9 cellular contexts compared by ENCODE assay signal in genomic region chr6:122165014-122165413, GRCh38.
"Had no signal": no experiment of that assay in that cellular context is flagged by ENCODE, and none has a peak within 500 bp of the region (broad histone marks: within the 10 kb centered on the region; RNA-seq: fewer than 3 reads in every experiment).

No MANE protein-coding gene starts in this region.

- H3K27ac ChIP-seq: GM23248 had no signal

- DNase-seq: GM23248, GOT3, H7, H9, HCEC 1CT, HFFc6 had no signal

- H3K4me1 ChIP-seq: HAP-1 had no signal

- H3K36me3 ChIP-seq: HAP-1 had no signal

- H3K4me3 Mint-ChIP-seq: GM23338, H9, HFFc6 had no signal

- ATAC-seq: GM23338, HCT116 had no signal

- H3K27ac Mint-ChIP-seq: GM23338, H9, HFFc6 had no signal

- H3K4me3 ChIP-seq: GM23248, GM23338, HAP-1 had no signal

- H3K9me3 ChIP-seq: HAP-1 had no signal
